1 cellular context compared by ENCODE assay signal in genomic region chr16:46828943-46829342, GRCh38.
TF ChIP-seq lines count a peak whose summit lies in the region.

No MANE protein-coding gene starts in this region.

TF ChIP-seq in HEK293, 187 proteins besides CTCF, POLR2A, EP300 and RAD21 (continued from another document):
- no peak for TF ChIP-seq SCRT1 (tag by site-specific recombination; IDR thresholded peaks at IDR 0.05; ENCODE audit: borderline replicate concordance)
- no peak for TF ChIP-seq ZFP37 (tag by site-specific recombination; IDR thresholded peaks at IDR 0.05)
- TF ChIP-seq ZNF785 (tag by site-specific recombination; IDR thresholded peaks at IDR 0.05): no peak
TF ChIP-seq in HEK293: peak in this region for 2.
